In the genomic region with DNA sequence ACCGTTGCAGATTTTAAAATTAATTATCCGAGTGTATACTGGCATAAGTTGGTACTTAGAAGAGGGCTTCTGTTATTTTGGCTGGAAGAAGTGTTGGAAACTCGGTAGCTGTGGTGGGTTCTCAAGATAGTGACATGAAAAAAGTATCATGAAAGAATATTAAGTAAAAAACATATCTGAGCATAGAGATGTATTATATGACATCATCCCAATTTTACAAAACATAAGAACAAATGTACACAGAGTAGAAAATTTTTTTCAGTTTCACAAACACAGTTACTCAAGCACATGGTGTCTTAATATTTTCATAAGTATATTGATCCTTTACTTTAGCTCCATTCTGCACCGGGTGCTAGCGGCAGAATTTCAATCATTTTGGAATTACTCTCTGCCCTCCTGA, we compare ENCODE assay signal across 9 cellular contexts. TPM values are rescaled to one million over a fixed set of nuclear protein-coding genes. Genes with fewer than 3 reads are reported as not detected.
DNase-seq lines count a peak whose midpoint lies in the region; ATAC-seq and TF ChIP-seq lines count a peak whose summit lies in the region.
"Had no signal": no experiment of that assay in that cellular context is flagged by ENCODE, and none has a peak within 500 bp of the region (broad histone marks: within the 10 kb centered on the region; RNA-seq: fewer than 3 reads in every experiment).

No MANE protein-coding gene starts in this region.

- peak overlapping the region; percentile 91 for H3K9ac ChIP-seq in smooth muscle cell (ENCODE audit: low read depth)

- H2AFZ ChIP-seq in smooth muscle cell (ENCODE audit: low read depth), result peak overlapping the region; percentile 88

- WGBS in smooth muscle cell (ENCODE audit: low lambda C conversion rate), result 59% methylated on average over 5 of the region's 5 CpGs

- peaks cover 14% of the 10 kb centered on the region for H3F3A ChIP-seq in smooth muscle cell (ENCODE audit: low read depth)

- H3K4me3 ChIP-seq in HEK293 (ENCODE audit: low read depth, low read length) (peak overlapping the region; percentile 27), smooth muscle cell (peak overlapping the region; percentile 67)

- peaks cover 33% of the 10 kb centered on the region for H3K4me1 Mint-ChIP-seq in activated CD8-positive, alpha-beta T cell treated with anti-CD3 and anti-CD28 coated beads for 36 hours (ENCODE audit: low read depth)

- POLR2A ChIA-PET in HEK293 (lab: Yijun Ruan, JAX), result no interaction called here
- POLR2A ChIA-PET in activated CD8-positive, alpha-beta T cell treated with anti-CD3 and anti-CD28 coated beads for 36 hours (lab: Charles Lee), result interaction anchor here (0.6 to 3.4 kb wide), 9 partner anchors 10 to 914 kb away, joined by 3 to 33 read pairs (median 7); a partner anchor contains a TSS

- H3K27me3 ChIP-seq in foreskin keratinocyte (no peaks in the 10 kb centered on the region), smooth muscle cell (ENCODE audit: low read depth) (no peaks in the 10 kb centered on the region)

- H3K36me3 ChIP-seq in HEK293 (ENCODE audit: control insufficient read depth in 2 of 2, insufficient read depth in 1 of 2, low read length in 2 of 2) (peaks cover 0 to 16% of the 10 kb centered on the region in 2 experiments; a peak in 2 of 3 replicates), smooth muscle cell (ENCODE audit: low read depth) (peaks cover 9% of the 10 kb centered on the region)

- intact Hi-C loops in activated CD8-positive, alpha-beta T cell treated with anti-CD3 and anti-CD28 coated beads for 36 hours (cut with micrococcal nuclease), result loop anchor here (5.0 kb wide), 1 partner anchor 67 kb away; a partner anchor contains a TSS

- DNase-seq in activated CD8-positive, alpha-beta T cell treated with anti-CD3 and anti-CD28 coated beads for 36 hours, result no peak
- DNase-seq in foreskin keratinocyte (no peak), smooth muscle cell (lab: John Stamatoyannopoulos, UW; ENCODE audit: unreplicated experiment) (no peak), OCI-M1 (lab: John Stamatoyannopoulos, UW) (no peak), EL (no peak), inferior parietal cortex (ENCODE audit: extremely low spot score) (no peak)
- no peak for DNase-seq in stimulated activated CD4-positive, alpha-beta T cell treated with anti-CD3 and anti-CD28 coated beads, Interleukin-12 subunit alpha, Interleukin-12 subunit beta, amount 100 ng/mL, for 4 hours
- DNase-seq: NCI-H510A had no signal

- TF ChIP-seq CTCF in HEK293 (tag by site-specific recombination; IDR thresholded peaks at IDR 0.05) (no peak), foreskin keratinocyte (conservative IDR thresholded peaks at IDR 0.05) (no peak), smooth muscle cell (IDR thresholded peaks at IDR 0.05; ENCODE audit: borderline replicate concordance, insufficient read depth, poor library complexity, severe bottlenecking) (no peak)
- no peak for TF ChIP-seq CTCF in activated CD8-positive, alpha-beta T cell treated with anti-CD3 and anti-CD28 coated beads for 36 hours (IDR thresholded peaks at IDR 0.05)

- no peaks in the 10 kb centered on the region for H3K9me3 Mint-ChIP-seq in activated CD8-positive, alpha-beta T cell treated with anti-CD3 and anti-CD28 coated beads for 36 hours

- H4K20me1 ChIP-seq in smooth muscle cell (ENCODE audit: low read depth), result no peaks in the 10 kb centered on the region

- peaks cover 71% of the 10 kb centered on the region for H3K36me3 Mint-ChIP-seq in activated CD8-positive, alpha-beta T cell treated with anti-CD3 and anti-CD28 coated beads for 36 hours (ENCODE audit: low read depth)

- no peaks in the 10 kb centered on the region for H3K27me3 Mint-ChIP-seq in activated CD8-positive, alpha-beta T cell treated with anti-CD3 and anti-CD28 coated beads for 36 hours

- peak overlapping the region; percentile 72 for H3K27ac ChIP-seq in HEK293 (ENCODE audit: extremely low read depth, low read depth, low read length)
- H3K27ac ChIP-seq in foreskin keratinocyte, result peak overlapping the region; percentile 98
- peak overlapping the region; percentile 98 for H3K27ac ChIP-seq in smooth muscle cell (ENCODE audit: low read depth)

- H3K4me3 Mint-ChIP-seq in activated CD8-positive, alpha-beta T cell treated with anti-CD3 and anti-CD28 coated beads for 36 hours, result peak overlapping the region; percentile 83

- H3K4me2 ChIP-seq in smooth muscle cell, result peak overlapping the region; percentile 89

- H3K79me2 ChIP-seq in smooth muscle cell (ENCODE audit: low read depth), result peaks cover 54% of the 10 kb centered on the region

- H3K27ac Mint-ChIP-seq in activated CD8-positive, alpha-beta T cell treated with anti-CD3 and anti-CD28 coated beads for 36 hours, result peak overlapping the region; percentile 96

- ATAC-seq in activated CD8-positive, alpha-beta T cell treated with anti-CD3 and anti-CD28 coated beads for 36 hours, result no peak
- no peak for ATAC-seq in foreskin keratinocyte

- H3K4me1 ChIP-seq in HEK293 (ENCODE audit: control insufficient read depth, insufficient read depth, low read length) (peaks cover 9% of the 10 kb centered on the region), foreskin keratinocyte (peaks cover 30% of the 10 kb centered on the region), smooth muscle cell (ENCODE audit: low read depth) (peaks cover 34% of the 10 kb centered on the region)

- CTCF ChIA-PET in HEK293 (lab: Yijun Ruan, JAX), result interaction anchor here (0.6 to 1.4 kb wide), 2 partner anchors 10 to 34 kb away, joined by 3 to 5 read pairs; no protein-coding TSS in a partner anchor
- CTCF ChIA-PET in activated CD8-positive, alpha-beta T cell treated with anti-CD3 and anti-CD28 coated beads for 36 hours (lab: Charles Lee), result interaction anchor here (1.7 kb wide), 1 partner anchor 68 kb away, joined by 5 read pairs; no protein-coding TSS in a partner anchor

- H3K9me3 ChIP-seq in HEK293 (ENCODE audit: control insufficient read depth, insufficient read depth, low read depth, low read length) (no peaks in the 10 kb centered on the region), smooth muscle cell (replicated peaks; ENCODE audit: low read depth) (no peaks in the 10 kb centered on the region)

TF ChIP-seq in HEK293, 187 proteins besides CTCF, POLR2A, EP300 and RAD21:
- TF ChIP-seq, protein P1, sequence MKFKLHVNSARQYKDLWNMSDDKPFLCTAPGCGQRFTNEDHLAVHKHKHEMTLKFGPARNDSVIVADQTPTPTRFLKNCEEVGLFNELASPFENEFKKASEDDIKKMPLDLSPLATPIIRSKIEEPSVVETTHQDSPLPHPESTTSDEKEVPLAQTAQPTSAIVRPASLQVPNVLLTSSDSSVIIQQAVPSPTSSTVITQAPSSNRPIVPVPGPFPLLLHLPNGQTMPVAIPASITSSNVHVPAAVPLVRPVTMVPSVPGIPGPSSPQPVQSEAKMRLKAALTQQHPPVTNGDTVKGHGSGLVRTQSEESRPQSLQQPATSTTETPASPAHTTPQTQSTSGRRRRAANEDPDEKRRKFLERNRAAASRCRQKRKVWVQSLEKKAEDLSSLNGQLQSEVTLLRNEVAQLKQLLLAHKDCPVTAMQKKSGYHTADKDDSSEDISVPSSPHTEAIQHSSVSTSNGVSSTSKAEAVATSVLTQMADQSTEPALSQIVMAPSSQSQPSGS (tag by site-specific recombination; IDR thresholded peaks at IDR 0.05; ENCODE audit: low read depth), result peak; percentile 54; the same call in 1 of the 2 replicates
- no peak for TF ChIP-seq RBAK (tag by site-specific recombination; IDR thresholded peaks at IDR 0.05)

RNA-seq across cellular contexts. Expression of a gene that starts 0.7 kb away (rescaled TPM):
- 100 to 1,000 TPM; 190 to 199 TPM for total RNA-seq in activated CD8-positive, alpha-beta T cell treated with anti-CD3 and anti-CD28 coated beads for 36 hours
- total RNA-seq in foreskin keratinocyte, result 97.6 and 100.0 TPM in 2 replicates
- 112 and 114 TPM in 2 replicates for polyA plus RNA-seq in foreskin keratinocyte
- total RNA-seq in smooth muscle cell, result 92.1 and 96.3 TPM in 2 replicates
- 95.9 and 114 TPM in 2 replicates for polyA plus RNA-seq in smooth muscle cell
